ENCODE assay signal across 33 cellular contexts in the genomic region with DNA sequence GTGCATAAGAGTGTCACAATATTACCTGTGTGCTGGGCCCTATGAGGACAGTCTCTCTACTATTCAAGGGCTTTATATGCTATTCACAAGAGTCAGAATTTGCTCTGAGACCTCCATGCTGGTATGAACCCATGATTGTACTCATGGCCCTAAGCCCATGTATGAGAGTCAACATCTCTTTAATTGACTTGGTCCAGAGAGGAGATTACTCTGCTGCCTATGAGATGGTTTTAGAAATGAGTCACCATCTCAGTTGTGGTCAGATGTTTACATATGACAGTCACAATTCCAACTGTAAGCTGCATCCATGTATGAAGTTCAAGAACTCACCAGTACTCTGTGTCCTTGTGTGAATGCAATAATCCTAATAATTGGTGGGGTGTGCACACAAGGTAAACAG. TPM values are rescaled to one million over a fixed set of nuclear protein-coding genes. Genes with fewer than 3 reads are reported as not detected.
"Had no signal": no experiment of that assay in that cellular context is flagged by ENCODE, and none has a peak within 500 bp of the region (broad histone marks: within the 10 kb centered on the region; RNA-seq: fewer than 3 reads in every experiment).

No MANE protein-coding gene starts in this region.

- H3K27me3 ChIP-seq: adrenal gland, body of pancreas, brain microvascular endothelial cell, breast epithelium had no signal

- H3K9me3 Mint-ChIP-seq: activated naive CD4-positive, alpha-beta T cell treated with anti-CD3 and anti-CD28 coated beads, Interleukin-2, amount 50 U/mL, for 24 hours; activated naive CD8-positive, alpha-beta T cell treated with anti-CD3 and anti-CD28 coated beads for 36 hours had no signal

- H3K36me3 ChIP-seq: adrenal gland, brain microvascular endothelial cell, breast epithelium, WERI-Rb-1 had no signal

- H3K36me3 Mint-ChIP-seq: activated CD8-positive, alpha-beta memory T cell treated with anti-CD3 and anti-CD28 coated beads, Interleukin-2, amount 10 ng/mL, durations not matched to agents 7 days and 5 days; activated naive CD4-positive, alpha-beta T cell treated with anti-CD3 and anti-CD28 coated beads, Interleukin-2, amount 10 ng/mL, durations not matched to agents 7 days and 5 days; activated naive CD4-positive, alpha-beta T cell treated with anti-CD3 and anti-CD28 coated beads, Interleukin-2, amount 50 U/mL, for 24 hours; activated naive CD8-positive, alpha-beta T cell treated with anti-CD3 and anti-CD28 coated beads for 36 hours had no signal

- H3K27ac ChIP-seq: adrenal gland, body of pancreas, brain microvascular endothelial cell, breast epithelium, WERI-Rb-1 had no signal

- H3K27ac Mint-ChIP-seq: activated CD4-positive, alpha-beta memory T cell treated with anti-CD3 and anti-CD28 coated beads, Interleukin-2, amount 10 ng/mL, durations not matched to agents 7 days and 5 days; activated CD4-positive, alpha-beta T cell treated with anti-CD3 and anti-CD28 coated beads, Interleukin-2, amount 10 ng/mL, durations not matched to agents 7 days and 5 days; activated CD8-positive, alpha-beta memory T cell treated with anti-CD3 and anti-CD28 coated beads, Interleukin-2, amount 10 ng/mL, durations not matched to agents 7 days and 5 days; activated CD8-positive, alpha-beta T cell treated with anti-CD3 and anti-CD28 coated beads, Interleukin-2, amount 10 ng/mL, durations not matched to agents 7 days and 5 days; activated naive CD4-positive, alpha-beta T cell treated with anti-CD3 and anti-CD28 coated beads, Interleukin-2, amount 10 ng/mL, durations not matched to agents 7 days and 5 days; activated naive CD4-positive, alpha-beta T cell treated with anti-CD3 and anti-CD28 coated beads, Interleukin-2, amount 50 U/mL, for 24 hours; activated naive CD8-positive, alpha-beta T cell treated with anti-CD3 and anti-CD28 coated beads for 36 hours; activated T-cell treated with anti-CD3 and anti-CD28 coated beads, Interleukin-2, amount 50 U/mL, for 24 hours; T-helper 1 cell treated with Interleukin-12 subunit alpha and Interleukin-12 subunit beta and Interleukin-4 antibody, amounts not matched to agents 30 μg/mL and 1 μg/mL, for 36 hours; T-helper 2 cell treated with Interferon-gamma antibody and Interleukin-4, amounts not matched to agents 5 μg/mL and 100 μg/mL, for 36 hours; WTC11 had no signal

- ATAC-seq: activated CD4-positive, CD25-positive, alpha-beta regulatory T cell treated with anti-CD3 and anti-CD28 coated beads, Interleukin-2, amount 50 U/mL, for 24 hours; activated CD8-positive, alpha-beta memory T cell treated with anti-CD3 and anti-CD28 coated beads, Interleukin-2, amount 10 ng/mL, durations not matched to agents 7 days and 5 days; activated CD8-positive, alpha-beta T cell treated with anti-CD3 and anti-CD28 coated beads, Interleukin-2, amount 10 ng/mL, durations not matched to agents 7 days and 5 days; body of pancreas; WTC11 had no signal

- H3K9me3 ChIP-seq: adrenal gland, breast epithelium had no signal

- H3K4me1 Mint-ChIP-seq: activated CD4-positive, alpha-beta memory T cell treated with anti-CD3 and anti-CD28 coated beads, Interleukin-2, amount 10 ng/mL, durations not matched to agents 7 days and 5 days; activated CD4-positive, alpha-beta T cell treated with anti-CD3 and anti-CD28 coated beads, Interleukin-2, amount 10 ng/mL, durations not matched to agents 7 days and 5 days; activated CD8-positive, alpha-beta memory T cell treated with anti-CD3 and anti-CD28 coated beads, Interleukin-2, amount 10 ng/mL, durations not matched to agents 7 days and 5 days; activated naive CD4-positive, alpha-beta T cell treated with anti-CD3 and anti-CD28 coated beads, Interleukin-2, amount 10 ng/mL, durations not matched to agents 7 days and 5 days; activated naive CD4-positive, alpha-beta T cell treated with anti-CD3 and anti-CD28 coated beads, Interleukin-2, amount 50 U/mL, for 24 hours; activated naive CD8-positive, alpha-beta T cell treated with anti-CD3 and anti-CD28 coated beads for 36 hours; WTC11 had no signal

- H3K4me3 ChIP-seq: adrenal gland, body of pancreas, breast epithelium had no signal

- H3K4me3 Mint-ChIP-seq: activated CD4-positive, alpha-beta memory T cell treated with anti-CD3 and anti-CD28 coated beads, Interleukin-2, amount 10 ng/mL, durations not matched to agents 7 days and 5 days; activated CD4-positive, alpha-beta T cell treated with anti-CD3 and anti-CD28 coated beads, Interleukin-2, amount 10 ng/mL, durations not matched to agents 7 days and 5 days; activated CD8-positive, alpha-beta memory T cell treated with anti-CD3 and anti-CD28 coated beads, Interleukin-2, amount 10 ng/mL, durations not matched to agents 7 days and 5 days; activated CD8-positive, alpha-beta T cell treated with anti-CD3 and anti-CD28 coated beads, Interleukin-2, amount 10 ng/mL, durations not matched to agents 7 days and 5 days; activated naive CD4-positive, alpha-beta T cell treated with anti-CD3 and anti-CD28 coated beads, Interleukin-2, amount 10 ng/mL, durations not matched to agents 7 days and 5 days; activated naive CD4-positive, alpha-beta T cell treated with anti-CD3 and anti-CD28 coated beads, Interleukin-2, amount 50 U/mL, for 24 hours; activated naive CD8-positive, alpha-beta T cell treated with anti-CD3 and anti-CD28 coated beads for 36 hours; activated T-cell treated with anti-CD3 and anti-CD28 coated beads, Interleukin-2, amount 50 U/mL, for 24 hours; T-helper 1 cell treated with Interleukin-12 subunit alpha and Interleukin-12 subunit beta and Interleukin-4 antibody, amounts not matched to agents 30 μg/mL and 1 μg/mL, for 36 hours; T-helper 2 cell treated with Interferon-gamma antibody and Interleukin-4, amounts not matched to agents 5 μg/mL and 100 μg/mL, for 36 hours; WTC11 had no signal

- H3K4me1 ChIP-seq: adrenal gland, body of pancreas, breast epithelium had no signal

- DNase-seq: activated CD4-positive, alpha-beta memory T cell treated with anti-CD3 and anti-CD28 coated beads, Interleukin-2, amount 10 ng/mL, durations not matched to agents 7 days and 5 days; activated CD4-positive, alpha-beta T cell treated with anti-CD3 and anti-CD28 coated beads for 1 hour; activated CD4-positive, alpha-beta T cell treated with anti-CD3 and anti-CD28 coated beads for 48 hours; activated CD4-positive, alpha-beta T cell treated with anti-CD3 and anti-CD28 coated beads, Interleukin-2, amount 10 ng/mL, durations not matched to agents 7 days and 5 days; activated CD4-positive, alpha-beta T cell treated with anti-CD3 and anti-CD28 coated beads, Interleukin-2, amount 50 U/mL, for 48 hours; activated CD4-positive, CD25-positive, alpha-beta regulatory T cell; activated CD8-positive, alpha-beta memory T cell treated with anti-CD3 and anti-CD28 coated beads for 24 hours; activated CD8-positive, alpha-beta memory T cell treated with anti-CD3 and anti-CD28 coated beads, Interleukin-2, amount 10 ng/mL, durations not matched to agents 7 days and 5 days; activated CD8-positive, alpha-beta memory T cell treated with anti-CD3 and anti-CD28 coated beads, Interleukin-2, amount 50 U/mL, for 48 hours; activated CD8-positive, alpha-beta T cell treated with anti-CD3 and anti-CD28 coated beads, Interleukin-2, amount 10 ng/mL, durations not matched to agents 7 days and 5 days; activated effector memory CD4-positive, alpha-beta T cell treated with anti-CD3 and anti-CD28 coated beads, Interleukin-2, amount 50 U/mL, for 16 hours; activated gamma-delta T cell treated with Interleukin-2 at 50 U/mL for 16 hours; activated naive CD4-positive, alpha-beta T cell; activated naive CD4-positive, alpha-beta T cell treated with anti-CD3 and anti-CD28 coated beads, Interleukin-2, amount 10 ng/mL, durations not matched to agents 7 days and 5 days; activated naive CD8-positive, alpha-beta T cell treated with anti-CD3 and anti-CD28 coated beads for 36 hours; activated T-cell treated with anti-CD3 and anti-CD28 coated beads, Interleukin-2, amount 50 U/mL, for 24 hours; activated T-cell treated with anti-CD3 and anti-CD28 coated beads, Interleukin-2, amount 50 U/mL, for 48 hours; adrenal gland; amniotic stem cell; aorta; body of pancreas; brain microvascular endothelial cell; central memory CD4-positive, alpha-beta T cell; T-helper 1 cell; T-helper 9 cell; WERI-Rb-1 had no signal

RNA-seq across cellular contexts. Expression of gene ZNF208, which starts 19.9 kb away (rescaled TPM):
- total RNA-seq: WTC11 had no signal

RNA-seq across cellular contexts. Expression of gene ZNF257, which starts 21.6 kb away (rescaled TPM):
- total RNA-seq: astrocyte, WTC11 had no signal
